ENCODE assay signal across 22 cellular contexts in genomic region chr6:94733066-94733465, GRCh38.
DNase-seq lines count a peak whose midpoint lies in the region; ATAC-seq and TF ChIP-seq lines count a peak whose summit lies in the region.
"Had no signal": no experiment of that assay in that cellular context is flagged by ENCODE, and none has a peak within 500 bp of the region (broad histone marks: within the 10 kb centered on the region; RNA-seq: fewer than 3 reads in every experiment).

No MANE protein-coding gene starts in this region.

- no peak overlapping the region for H2BK15ac ChIP-seq in mesendoderm (replicated peaks; ENCODE audit: low read depth)

- no peaks in the 10 kb centered on the region for H3K36me3 ChIP-seq in mesendoderm (ENCODE audit: control insufficient read depth, insufficient read depth, low read length)
- H3K36me3 ChIP-seq: BLaER1, SJCRH30 had no signal

- H3K4me1 ChIP-seq in mesendoderm (ENCODE audit: control insufficient read depth, low read depth, low read length), result no peaks in the 10 kb centered on the region
- H3K4me1 ChIP-seq: BLaER1, SJCRH30 had no signal

- DNase-seq in DMS 273 (lab: John Stamatoyannopoulos, UW; ENCODE audit: unreplicated experiment) (peak; percentile 14), DMS 273 treated with DMSO at 0.1 percent for 48 hours (lab: John Stamatoyannopoulos, UW) (no peak), NCI-H146 (lab: John Stamatoyannopoulos, UW) (peak; percentile 67), WTC11 (ENCODE audit: low spot score) (peak; percentile 43), mesendoderm (peak; percentile 36), NCI-H2029 treated with DMSO at 0.1 percent for 48 hours (lab: John Stamatoyannopoulos, UW) (no peak), NOMO-1 (lab: John Stamatoyannopoulos, UW; ENCODE audit: unreplicated experiment in 2 of 2) (no peak)
- DNase-seq: CD4-positive, alpha-beta T cell; DND-41; Kasumi-1; MV-4-11; NCI-H1436 treated with DMSO at 0.1 percent for 48 hours; NCI-H2081; NCI-H226; NCI-H510A; PC-9 had no signal

- no peak overlapping the region for H3K27ac Mint-ChIP-seq in WTC11
- H3K27ac Mint-ChIP-seq: CD4-positive, alpha-beta T cell had no signal

- H3K79me2 ChIP-seq in mesendoderm (ENCODE audit: control insufficient read depth, insufficient read depth, low read length), result no peaks in the 10 kb centered on the region

- ATAC-seq in WTC11, result peak; percentile 70
- ATAC-seq in GM19452 (IDR thresholded peaks at IDR 0.05; ENCODE audit: unreplicated experiment), result no peak
- ATAC-seq: K562, Right ventricle myocardium inferior had no signal

- peaks cover 3% of the 10 kb centered on the region; the same call in 1 of the 2 replicates for H3K27me3 Mint-ChIP-seq in WTC11 (ENCODE audit: low read depth)
- H3K27me3 Mint-ChIP-seq: CD4-positive, alpha-beta T cell had no signal

- no peak overlapping the region for H3K9ac ChIP-seq in mesendoderm (ENCODE audit: low read length)
- H3K9ac ChIP-seq: BLaER1 had no signal

- no peak for TF ChIP-seq CTCF in WTC11 (IDR thresholded peaks at IDR 0.05)

- POLR2A ChIA-PET in WTC11 (lab: Charles Lee), result no interaction called here

- H3K4me3 ChIP-seq in mesendoderm (ENCODE audit: low read length), result no peak overlapping the region
- H3K4me3 ChIP-seq: BLaER1, K562, PC-9, SJCRH30 had no signal

- no peak overlapping the region for H3K23ac ChIP-seq in mesendoderm (ENCODE audit: low read length)

- H2BK5ac ChIP-seq in mesendoderm (ENCODE audit: low read length), result no peak overlapping the region

- no peak overlapping the region for H2BK120ac ChIP-seq in mesendoderm (ENCODE audit: low read depth, low read length)

- H2AK5ac ChIP-seq in mesendoderm (ENCODE audit: low read length), result no peak overlapping the region

- no CpG with 5 or more reads among the region's 7 CpGs for WGBS in mesendoderm (ENCODE audit: extremely low coverage, insufficient coverage, low lambda C conversion rate)

- peaks cover 14% of the 10 kb centered on the region for H3K9me3 Mint-ChIP-seq in WTC11

- peaks cover 8% of the 10 kb centered on the region for H3K36me3 Mint-ChIP-seq in WTC11

- CTCF ChIA-PET in WTC11 (lab: Charles Lee), result no interaction called here

- no peaks in the 10 kb centered on the region for H3K27me3 ChIP-seq in mesendoderm (ENCODE audit: insufficient read depth, low read length, poor library complexity)
- H3K27me3 ChIP-seq: BLaER1, SJCRH30 had no signal

- H3K4me1 Mint-ChIP-seq in WTC11, result peaks cover 6% of the 10 kb centered on the region

- H3K4me3 Mint-ChIP-seq in WTC11, result no peak overlapping the region
- H3K4me3 Mint-ChIP-seq: CD4-positive, alpha-beta T cell had no signal

- no peak overlapping the region for H3K4ac ChIP-seq in mesendoderm (ENCODE audit: low read depth, low read length)

- no peak overlapping the region for H3K27ac ChIP-seq in mesendoderm (ENCODE audit: low read depth, low read length)
- H3K27ac ChIP-seq: 22Rv1, BLaER1, PC-9, SJCRH30 had no signal

- H4K8ac ChIP-seq in mesendoderm (ENCODE audit: low read depth, low read length), result no peak overlapping the region

- no peak overlapping the region for H3K18ac ChIP-seq in mesendoderm (ENCODE audit: low read length)

- H3K56ac ChIP-seq in mesendoderm (ENCODE audit: low read length), result no peak overlapping the region

- no peak overlapping the region for H3K4me2 ChIP-seq in mesendoderm (ENCODE audit: low read length)
- H3K4me2 ChIP-seq: BLaER1, PC-9 had no signal

- no peak overlapping the region for H4K5ac ChIP-seq in mesendoderm (ENCODE audit: low read length)

- no peaks in the 10 kb centered on the region for H3K79me1 ChIP-seq in mesendoderm (ENCODE audit: low read length)

TF ChIP-seq in WTC11, 78 proteins besides CTCF, POLR2A, EP300 and RAD21:
- TF ChIP-seq MLX (CRISPR knock-in tag; IDR thresholded peaks at IDR 0.05) (no peak), NR2C2 (CRISPR knock-in tag; IDR thresholded peaks at IDR 0.05) (no peak), TCF7 (CRISPR knock-in tag; IDR thresholded peaks at IDR 0.05; ENCODE audit: low read depth) (no peak), JUN (CRISPR knock-in tag; IDR thresholded peaks at IDR 0.05) (no peak)
- TF ChIP-seq, protein P1, sequence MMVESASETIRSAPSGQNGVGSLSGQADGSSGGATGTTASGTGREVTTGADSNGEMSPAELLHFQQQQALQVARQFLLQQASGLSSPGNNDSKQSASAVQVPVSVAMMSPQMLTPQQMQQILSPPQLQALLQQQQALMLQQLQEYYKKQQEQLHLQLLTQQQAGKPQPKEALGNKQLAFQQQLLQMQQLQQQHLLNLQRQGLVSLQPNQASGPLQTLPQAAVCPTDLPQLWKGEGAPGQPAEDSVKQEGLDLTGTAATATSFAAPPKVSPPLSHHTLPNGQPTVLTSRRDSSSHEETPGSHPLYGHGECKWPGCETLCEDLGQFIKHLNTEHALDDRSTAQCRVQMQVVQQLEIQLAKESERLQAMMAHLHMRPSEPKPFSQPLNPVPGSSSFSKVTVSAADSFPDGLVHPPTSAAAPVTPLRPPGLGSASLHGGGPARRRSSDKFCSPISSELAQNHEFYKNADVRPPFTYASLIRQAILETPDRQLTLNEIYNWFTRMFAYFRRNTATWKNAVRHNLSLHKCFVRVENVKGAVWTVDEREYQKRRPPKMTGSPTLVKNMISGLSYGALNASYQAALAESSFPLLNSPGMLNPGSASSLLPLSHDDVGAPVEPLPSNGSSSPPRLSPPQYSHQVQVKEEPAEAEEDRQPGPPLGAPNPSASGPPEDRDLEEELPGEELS (CRISPR knock-in tag; IDR thresholded peaks at IDR 0.05), result no peak

Comparison
In these comparisons a context has a peak if more than half of its experiments do, and no peak if none do; other contexts are left out.
1. DNase-seq: peak in DMS 273 (single experiment), NCI-H146 (single experiment), WTC11 (single experiment) and mesendoderm (single experiment); none in DMS 273 treated with DMSO at 0.1 percent for 48 hours (single experiment), NCI-H2029 treated with DMSO at 0.1 percent for 48 hours (single experiment) and NOMO-1 (0 of 2).